In the genomic region with DNA sequence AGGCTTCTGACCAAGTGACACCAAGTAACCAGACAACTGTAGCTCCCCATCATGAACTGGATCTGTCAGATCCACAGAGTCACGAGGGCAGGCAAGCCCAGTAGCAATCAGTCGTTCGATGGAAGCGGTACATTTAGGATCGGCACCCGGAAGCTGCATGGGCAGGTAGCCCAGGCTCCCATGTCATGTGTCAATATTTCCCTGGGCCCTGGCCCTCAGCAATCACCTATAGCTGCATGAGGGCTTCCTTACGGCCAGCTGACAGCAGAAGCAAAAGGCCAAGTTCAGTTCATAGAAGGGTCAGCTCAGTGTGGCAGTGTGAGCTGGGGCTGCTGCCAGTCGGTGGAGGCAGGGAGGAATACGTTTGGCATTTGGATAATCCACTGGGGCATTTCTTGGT, we compare ENCODE assay signal across 28 cellular contexts.
"Had no signal": no experiment of that assay in that cellular context is flagged by ENCODE, and none has a peak within 500 bp of the region (broad histone marks: within the 10 kb centered on the region; RNA-seq: fewer than 3 reads in every experiment).

No MANE protein-coding gene starts in this region.

- DNase-seq: activated B cell treated with CpG ODN at 0.5 μM for 24 hours; activated CD4-positive, alpha-beta T cell treated with anti-CD3 and anti-CD28 coated beads for 48 hours; activated CD4-positive, alpha-beta T cell treated with anti-CD3 and anti-CD28 coated beads, Interleukin-2, amount 50 U/mL, for 1 hour; activated CD4-positive, alpha-beta T cell treated with anti-CD3 and anti-CD28 coated beads, Interleukin-2, amount 50 U/mL, for 48 hours; activated CD8-positive, alpha-beta memory T cell treated with anti-CD3 and anti-CD28 coated beads for 24 hours; activated CD8-positive, alpha-beta T cell treated with anti-CD3 and anti-CD28 coated beads for 36 hours; activated effector memory CD4-positive, alpha-beta T cell treated with Interleukin-2 at 50 U/mL for 16 hours; activated gamma-delta T cell treated with Interleukin-2 at 50 U/mL for 16 hours; activated naive CD4-positive, alpha-beta T cell treated with anti-CD3 and anti-CD28 coated beads, Interleukin-2, amount 50 U/mL, for 16 hours; activated naive CD4-positive, alpha-beta T cell treated with Interleukin-2 at 50 U/mL for 16 hours; activated T-cell treated with anti-CD3 and anti-CD28 coated beads, Interleukin-2, amount 50 U/mL, for 4 hours; amniotic stem cell; anterior cingulate cortex; brain microvascular endothelial cell; cortex of kidney; dermis blood vessel endothelial cell; effector memory CD4-positive, alpha-beta T cell; erythroblast; esophagus squamous epithelium; foreskin melanocyte; head of caudate nucleus; T-helper 9 cell; WERI-Rb-1 had no signal

- H3K27ac ChIP-seq: brain microvascular endothelial cell, esophagus squamous epithelium, gastroesophageal sphincter, WERI-Rb-1 had no signal

- ATAC-seq: activated CD4-positive, CD25-positive, alpha-beta regulatory T cell treated with anti-CD3 and anti-CD28 coated beads, Interleukin-2, amount 50 U/mL, for 24 hours; activated CD8-positive, alpha-beta T cell treated with anti-CD3 and anti-CD28 coated beads for 36 hours; activated T-cell treated with anti-CD3 and anti-CD28 coated beads, Interleukin-2, amount 50 U/mL, for 4 hours; activated T-helper 17 cell treated with anti-CD3 and anti-CD28 coated beads, Interleukin-2, amount 50 U/mL, for 72 hours; gastroesophageal sphincter had no signal

- H3K4me3 ChIP-seq: esophagus squamous epithelium, gastroesophageal sphincter had no signal

- H3K9me3 Mint-ChIP-seq: activated B cell treated with CpG ODN at 0.5 μM for 24 hours; activated CD8-positive, alpha-beta T cell treated with anti-CD3 and anti-CD28 coated beads for 36 hours; activated T-cell treated with anti-CD3 and anti-CD28 coated beads, Interleukin-2, amount 50 U/mL, for 4 hours; activated T-helper 17 cell treated with anti-CD3 and anti-CD28 coated beads, Interleukin-2, amount 50 U/mL, for 72 hours; central memory CD8-positive, alpha-beta T cell had no signal

- H3K9me3 ChIP-seq: esophagus squamous epithelium, gastroesophageal sphincter had no signal

- H3K4me3 Mint-ChIP-seq: activated B cell treated with CpG ODN at 0.5 μM for 24 hours; activated CD8-positive, alpha-beta T cell treated with anti-CD3 and anti-CD28 coated beads for 36 hours; activated naive CD8-positive, alpha-beta T cell; activated T-cell treated with anti-CD3 and anti-CD28 coated beads, Interleukin-2, amount 50 U/mL, for 4 hours; activated T-helper 17 cell treated with anti-CD3 and anti-CD28 coated beads, Interleukin-2, amount 50 U/mL, for 72 hours; central memory CD8-positive, alpha-beta T cell had no signal

- H3K36me3 Mint-ChIP-seq: activated naive CD8-positive, alpha-beta T cell had no signal

- H3K4me1 ChIP-seq: esophagus squamous epithelium, gastroesophageal sphincter had no signal

- H3K27me3 ChIP-seq: gastroesophageal sphincter had no signal

- H3K36me3 ChIP-seq: brain microvascular endothelial cell, esophagus squamous epithelium, gastroesophageal sphincter, WERI-Rb-1 had no signal

- H3K4me1 Mint-ChIP-seq: activated B cell treated with CpG ODN at 0.5 μM for 24 hours; activated T-helper 17 cell treated with anti-CD3 and anti-CD28 coated beads, Interleukin-2, amount 50 U/mL, for 72 hours; central memory CD8-positive, alpha-beta T cell had no signal

- H3K27ac Mint-ChIP-seq: activated B cell treated with CpG ODN at 0.5 μM for 24 hours; activated CD8-positive, alpha-beta T cell treated with anti-CD3 and anti-CD28 coated beads for 36 hours; activated naive CD8-positive, alpha-beta T cell; activated T-helper 17 cell treated with anti-CD3 and anti-CD28 coated beads, Interleukin-2, amount 50 U/mL, for 72 hours had no signal
